ENCODE assay signal across 37 cellular contexts in genomic region chrX:15631637-15632036, GRCh38. TPM values are rescaled to one million over a fixed set of nuclear protein-coding genes. Genes with fewer than 3 reads are reported as not detected.
"Had no signal": no experiment of that assay in that cellular context is flagged by ENCODE, and none has a peak within 500 bp of the region (broad histone marks: within the 10 kb centered on the region; RNA-seq: fewer than 3 reads in every experiment).

No MANE protein-coding gene starts in this region.

- H3K36me3 ChIP-seq: ascending aorta, brain microvascular endothelial cell, breast epithelium had no signal

- H3K4me1 Mint-ChIP-seq: activated CD4-positive, alpha-beta memory T cell treated with anti-CD3 and anti-CD28 coated beads, Interleukin-2, amount 10 ng/mL, durations not matched to agents 7 days and 5 days; activated CD4-positive, alpha-beta T cell treated with anti-CD3 and anti-CD28 coated beads for 36 hours; activated CD4-positive, alpha-beta T cell treated with anti-CD3 and anti-CD28 coated beads, Interleukin-2, amount 10 ng/mL, durations not matched to agents 7 days and 5 days; activated CD8-positive, alpha-beta memory T cell treated with anti-CD3 and anti-CD28 coated beads, Interleukin-2, amount 10 ng/mL, durations not matched to agents 7 days and 5 days; activated naive CD4-positive, alpha-beta T cell treated with anti-CD3 and anti-CD28 coated beads, Interleukin-2, amount 10 ng/mL, durations not matched to agents 7 days and 5 days; activated naive CD4-positive, alpha-beta T cell treated with anti-CD3 and anti-CD28 coated beads, Interleukin-2, amount 50 U/mL, for 24 hours; activated naive CD8-positive, alpha-beta T cell treated with anti-CD3 and anti-CD28 coated beads, Interleukin-2, amount 10 ng/mL, durations not matched to agents 7 days and 5 days; activated naive CD8-positive, alpha-beta T cell treated with anti-CD3 and anti-CD28 coated beads, Interleukin-2, amount 50 U/mL, for 24 hours had no signal

- H3K27me3 ChIP-seq: ascending aorta, body of pancreas, brain microvascular endothelial cell had no signal

- FAIRE-seq: TTC549 had no signal

- H3K9me3 Mint-ChIP-seq: activated CD4-positive, alpha-beta memory T cell treated with anti-CD3 and anti-CD28 coated beads, Interleukin-2, amount 10 ng/mL, durations not matched to agents 7 days and 5 days; activated CD4-positive, alpha-beta T cell treated with anti-CD3 and anti-CD28 coated beads, Interleukin-2, amount 10 ng/mL, durations not matched to agents 7 days and 5 days; activated naive CD4-positive, alpha-beta T cell treated with anti-CD3 and anti-CD28 coated beads, Interleukin-2, amount 10 ng/mL, durations not matched to agents 7 days and 5 days; activated naive CD4-positive, alpha-beta T cell treated with anti-CD3 and anti-CD28 coated beads, Interleukin-2, amount 50 U/mL, for 24 hours; activated naive CD8-positive, alpha-beta T cell treated with anti-CD3 and anti-CD28 coated beads, Interleukin-2, amount 10 ng/mL, durations not matched to agents 7 days and 5 days; activated naive CD8-positive, alpha-beta T cell treated with anti-CD3 and anti-CD28 coated beads, Interleukin-2, amount 50 U/mL, for 24 hours; activated T-cell treated with anti-CD3 and anti-CD28 coated beads, Interleukin-2, amount 50 U/mL, for 24 hours; activated T-helper 2 cell treated with anti-CD3 and anti-CD28 coated beads, Interferon-gamma antibody, Interleukin-2, Interleukin-4, amounts not matched to agents 10 μg/mL and 5 μg/mL and 100 μg/mL, durations not matched to agents 14 hours and 24 hours and 36 hours; T-helper 1 cell treated with Interleukin-12 subunit alpha and Interleukin-12 subunit beta and Interleukin-4 antibody, amounts not matched to agents 30 μg/mL and 1 μg/mL, for 36 hours; T-helper 2 cell treated with Interferon-gamma antibody and Interleukin-4, amounts not matched to agents 5 μg/mL and 100 μg/mL, for 36 hours had no signal

- H3K36me3 Mint-ChIP-seq: activated CD8-positive, alpha-beta memory T cell treated with anti-CD3 and anti-CD28 coated beads, Interleukin-2, amount 10 ng/mL, durations not matched to agents 7 days and 5 days; activated naive CD4-positive, alpha-beta T cell treated with anti-CD3 and anti-CD28 coated beads, Interleukin-2, amount 10 ng/mL, durations not matched to agents 7 days and 5 days; activated naive CD4-positive, alpha-beta T cell treated with anti-CD3 and anti-CD28 coated beads, Interleukin-2, amount 50 U/mL, for 24 hours; activated naive CD8-positive, alpha-beta T cell; activated naive CD8-positive, alpha-beta T cell treated with anti-CD3 and anti-CD28 coated beads, Interleukin-2, amount 10 ng/mL, durations not matched to agents 7 days and 5 days had no signal

- H3K27ac ChIP-seq: ascending aorta, body of pancreas, brain microvascular endothelial cell, breast epithelium, VCaP had no signal

- DNase-seq: activated CD4-positive, alpha-beta memory T cell treated with anti-CD3 and anti-CD28 coated beads, Interleukin-2, amount 10 ng/mL, durations not matched to agents 7 days and 5 days; activated CD4-positive, alpha-beta T cell treated with anti-CD3 and anti-CD28 coated beads for 1 hour; activated CD4-positive, alpha-beta T cell treated with anti-CD3 and anti-CD28 coated beads for 36 hours; activated CD4-positive, alpha-beta T cell treated with anti-CD3 and anti-CD28 coated beads for 48 hours; activated CD4-positive, alpha-beta T cell treated with anti-CD3 and anti-CD28 coated beads, Interleukin-2, amount 10 ng/mL, durations not matched to agents 7 days and 5 days; activated CD4-positive, alpha-beta T cell treated with anti-CD3 and anti-CD28 coated beads, Interleukin-2, amount 50 U/mL, for 48 hours; activated CD4-positive, CD25-positive, alpha-beta regulatory T cell; activated CD8-positive, alpha-beta memory T cell treated with anti-CD3 and anti-CD28 coated beads for 24 hours; activated CD8-positive, alpha-beta memory T cell treated with anti-CD3 and anti-CD28 coated beads, Interleukin-2, amount 10 ng/mL, durations not matched to agents 7 days and 5 days; activated CD8-positive, alpha-beta memory T cell treated with anti-CD3 and anti-CD28 coated beads, Interleukin-2, amount 50 U/mL, for 48 hours; activated CD8-positive, alpha-beta T cell treated with anti-CD3 and anti-CD28 coated beads, Interleukin-2, amount 10 ng/mL, durations not matched to agents 7 days and 5 days; activated effector memory CD4-positive, alpha-beta T cell treated with Interleukin-2 at 50 U/mL for 16 hours; activated gamma-delta T cell; activated naive CD4-positive, alpha-beta T cell treated with anti-CD3 and anti-CD28 coated beads, Interleukin-2, amount 10 ng/mL, durations not matched to agents 7 days and 5 days; activated naive CD4-positive, alpha-beta T cell treated with Interleukin-2 at 50 U/mL for 16 hours; activated naive CD8-positive, alpha-beta T cell treated with anti-CD3 and anti-CD28 coated beads, Interleukin-2, amount 10 ng/mL, durations not matched to agents 7 days and 5 days; activated naive CD8-positive, alpha-beta T cell treated with anti-CD3 and anti-CD28 coated beads, Interleukin-2, amount 50 U/mL, for 24 hours; activated T-cell treated with anti-CD3 and anti-CD28 coated beads, Interleukin-2, amount 50 U/mL, for 24 hours; activated T-cell treated with anti-CD3 and anti-CD28 coated beads, Interleukin-2, amount 50 U/mL, for 48 hours; amygdala; anterior cingulate cortex; body of pancreas; brain microvascular endothelial cell; central memory CD4-positive, alpha-beta T cell; T-helper 1 cell; T-helper 2 cell; T-helper 9 cell had no signal

- H3K27me3 Mint-ChIP-seq: activated naive CD4-positive, alpha-beta T cell treated with anti-CD3 and anti-CD28 coated beads, Interleukin-2, amount 50 U/mL, for 24 hours; activated naive CD8-positive, alpha-beta T cell treated with anti-CD3 and anti-CD28 coated beads, Interleukin-2, amount 10 ng/mL, durations not matched to agents 7 days and 5 days had no signal

- H3K4me3 ChIP-seq: ascending aorta, body of pancreas, breast epithelium had no signal

- H3K27ac Mint-ChIP-seq: activated CD4-positive, alpha-beta memory T cell treated with anti-CD3 and anti-CD28 coated beads, Interleukin-2, amount 10 ng/mL, durations not matched to agents 7 days and 5 days; activated CD4-positive, alpha-beta T cell treated with anti-CD3 and anti-CD28 coated beads for 36 hours; activated CD4-positive, alpha-beta T cell treated with anti-CD3 and anti-CD28 coated beads, Interleukin-2, amount 10 ng/mL, durations not matched to agents 7 days and 5 days; activated CD8-positive, alpha-beta memory T cell treated with anti-CD3 and anti-CD28 coated beads, Interleukin-2, amount 10 ng/mL, durations not matched to agents 7 days and 5 days; activated CD8-positive, alpha-beta T cell treated with anti-CD3 and anti-CD28 coated beads, Interleukin-2, amount 10 ng/mL, durations not matched to agents 7 days and 5 days; activated naive CD4-positive, alpha-beta T cell treated with anti-CD3 and anti-CD28 coated beads, Interleukin-2, amount 10 ng/mL, durations not matched to agents 7 days and 5 days; activated naive CD4-positive, alpha-beta T cell treated with anti-CD3 and anti-CD28 coated beads, Interleukin-2, amount 50 U/mL, for 24 hours; activated naive CD8-positive, alpha-beta T cell; activated naive CD8-positive, alpha-beta T cell treated with anti-CD3 and anti-CD28 coated beads, Interleukin-2, amount 10 ng/mL, durations not matched to agents 7 days and 5 days; activated naive CD8-positive, alpha-beta T cell treated with anti-CD3 and anti-CD28 coated beads, Interleukin-2, amount 50 U/mL, for 24 hours; activated T-cell treated with anti-CD3 and anti-CD28 coated beads, Interleukin-2, amount 50 U/mL, for 24 hours; activated T-helper 2 cell treated with anti-CD3 and anti-CD28 coated beads, Interferon-gamma antibody, Interleukin-2, Interleukin-4, amounts not matched to agents 10 μg/mL and 5 μg/mL and 100 μg/mL, durations not matched to agents 14 hours and 24 hours and 36 hours; T-helper 1 cell treated with Interleukin-12 subunit alpha and Interleukin-12 subunit beta and Interleukin-4 antibody, amounts not matched to agents 30 μg/mL and 1 μg/mL, for 36 hours; T-helper 2 cell treated with Interferon-gamma antibody and Interleukin-4, amounts not matched to agents 5 μg/mL and 100 μg/mL, for 36 hours had no signal

- H3K4me1 ChIP-seq: ascending aorta, body of pancreas, breast epithelium had no signal

- ATAC-seq: activated CD4-positive, alpha-beta T cell treated with anti-CD3 and anti-CD28 coated beads for 36 hours; activated CD4-positive, CD25-positive, alpha-beta regulatory T cell treated with anti-CD3 and anti-CD28 coated beads, Interleukin-2, amount 50 U/mL, for 24 hours; activated CD8-positive, alpha-beta memory T cell treated with anti-CD3 and anti-CD28 coated beads, Interleukin-2, amount 10 ng/mL, durations not matched to agents 7 days and 5 days; activated CD8-positive, alpha-beta T cell treated with anti-CD3 and anti-CD28 coated beads, Interleukin-2, amount 10 ng/mL, durations not matched to agents 7 days and 5 days; activated naive CD8-positive, alpha-beta T cell treated with anti-CD3 and anti-CD28 coated beads, Interleukin-2, amount 50 U/mL, for 24 hours; body of pancreas had no signal

- H3K4me3 Mint-ChIP-seq: activated CD4-positive, alpha-beta memory T cell treated with anti-CD3 and anti-CD28 coated beads, Interleukin-2, amount 10 ng/mL, durations not matched to agents 7 days and 5 days; activated CD4-positive, alpha-beta T cell treated with anti-CD3 and anti-CD28 coated beads for 36 hours; activated CD4-positive, alpha-beta T cell treated with anti-CD3 and anti-CD28 coated beads, Interleukin-2, amount 10 ng/mL, durations not matched to agents 7 days and 5 days; activated CD8-positive, alpha-beta memory T cell treated with anti-CD3 and anti-CD28 coated beads, Interleukin-2, amount 10 ng/mL, durations not matched to agents 7 days and 5 days; activated CD8-positive, alpha-beta T cell treated with anti-CD3 and anti-CD28 coated beads, Interleukin-2, amount 10 ng/mL, durations not matched to agents 7 days and 5 days; activated naive CD4-positive, alpha-beta T cell treated with anti-CD3 and anti-CD28 coated beads, Interleukin-2, amount 10 ng/mL, durations not matched to agents 7 days and 5 days; activated naive CD4-positive, alpha-beta T cell treated with anti-CD3 and anti-CD28 coated beads, Interleukin-2, amount 50 U/mL, for 24 hours; activated naive CD8-positive, alpha-beta T cell; activated naive CD8-positive, alpha-beta T cell treated with anti-CD3 and anti-CD28 coated beads, Interleukin-2, amount 10 ng/mL, durations not matched to agents 7 days and 5 days; activated naive CD8-positive, alpha-beta T cell treated with anti-CD3 and anti-CD28 coated beads, Interleukin-2, amount 50 U/mL, for 24 hours; activated T-cell treated with anti-CD3 and anti-CD28 coated beads, Interleukin-2, amount 50 U/mL, for 24 hours; T-helper 1 cell treated with Interleukin-12 subunit alpha and Interleukin-12 subunit beta and Interleukin-4 antibody, amounts not matched to agents 30 μg/mL and 1 μg/mL, for 36 hours; T-helper 2 cell treated with Interferon-gamma antibody and Interleukin-4, amounts not matched to agents 5 μg/mL and 100 μg/mL, for 36 hours had no signal

- H3K9me3 ChIP-seq: ascending aorta, body of pancreas had no signal

RNA-seq across cellular contexts. Expression of gene ACE2, which starts 30.9 kb away (rescaled TPM):
- total RNA-seq: activated CD4-positive, alpha-beta memory T cell treated with anti-CD3 and anti-CD28 coated beads, Interleukin-2, amount 10 ng/mL, durations not matched to agents 7 days and 5 days; activated CD4-positive, alpha-beta T cell treated with anti-CD3 and anti-CD28 coated beads for 36 hours; activated CD4-positive, alpha-beta T cell treated with anti-CD3 and anti-CD28 coated beads, Interleukin-2, amount 10 ng/mL, durations not matched to agents 7 days and 5 days; activated CD8-positive, alpha-beta memory T cell treated with anti-CD3 and anti-CD28 coated beads, Interleukin-2, amount 10 ng/mL, durations not matched to agents 7 days and 5 days; activated CD8-positive, alpha-beta T cell treated with anti-CD3 and anti-CD28 coated beads, Interleukin-2, amount 10 ng/mL, durations not matched to agents 7 days and 5 days; activated naive CD8-positive, alpha-beta T cell treated with anti-CD3 and anti-CD28 coated beads, Interleukin-2, amount 10 ng/mL, durations not matched to agents 7 days and 5 days; activated T-helper 2 cell treated with anti-CD3 and anti-CD28 coated beads, Interferon-gamma antibody, Interleukin-2, Interleukin-4, amounts not matched to agents 10 μg/mL and 5 μg/mL and 100 μg/mL, durations not matched to agents 14 hours and 24 hours and 36 hours had no signal

RNA-seq across cellular contexts. Expression of gene CLTRN, which starts 33.0 kb away (rescaled TPM):
- total RNA-seq: activated CD8-positive, alpha-beta T cell treated with anti-CD3 and anti-CD28 coated beads, Interleukin-2, amount 10 ng/mL, durations not matched to agents 7 days and 5 days; ascending aorta had no signal
